Comparison of ENCODE assay signal across 33 cellular contexts in genomic region chr17:35152741-35153140, GRCh38. TPM values are rescaled to one million over a fixed set of nuclear protein-coding genes. Genes with fewer than 3 reads are reported as not detected.
"Had no signal": no experiment of that assay in that cellular context is flagged by ENCODE, and none has a peak within 500 bp of the region (broad histone marks: within the 10 kb centered on the region; RNA-seq: fewer than 3 reads in every experiment).

No MANE protein-coding gene starts in this region.

- H3K27ac ChIP-seq: adrenal gland, body of pancreas, esophagus muscularis mucosa, foreskin keratinocyte had no signal

- ATAC-seq: activated CD4-positive, alpha-beta T cell treated with anti-CD3 and anti-CD28 coated beads for 36 hours; activated CD8-positive, alpha-beta memory T cell treated with anti-CD3 and anti-CD28 coated beads, Interleukin-2, amount 10 ng/mL, durations not matched to agents 7 days and 5 days; activated CD8-positive, alpha-beta T cell treated with anti-CD3 and anti-CD28 coated beads, Interleukin-2, amount 10 ng/mL, durations not matched to agents 7 days and 5 days; activated naive CD8-positive, alpha-beta T cell treated with anti-CD3 and anti-CD28 coated beads, Interleukin-2, amount 50 U/mL, for 24 hours; activated T-cell treated with anti-CD3 and anti-CD28 coated beads, Interleukin-2, amount 50 U/mL, for 72 hours; body of pancreas; effector memory CD8-positive, alpha-beta T cell; foreskin keratinocyte; gastrocnemius medialis had no signal

- DNase-seq: activated CD4-positive, alpha-beta memory T cell treated with anti-CD3 and anti-CD28 coated beads for 36 hours; activated CD4-positive, alpha-beta T cell treated with anti-CD3 and anti-CD28 coated beads for 36 hours; activated CD4-positive, alpha-beta T cell treated with anti-CD3 and anti-CD28 coated beads, Interleukin-2, amount 10 ng/mL, durations not matched to agents 24 days and 14 days; activated CD4-positive, CD25-positive, alpha-beta regulatory T cell; activated CD4-positive, CD25-positive, alpha-beta regulatory T cell treated with anti-CD3 and anti-CD28 coated beads, Interleukin-2, amount 50 U/mL, for 72 hours; activated CD8-positive, alpha-beta memory T cell treated with anti-CD3 and anti-CD28 coated beads, Interleukin-2, amount 10 ng/mL, durations not matched to agents 7 days and 5 days; activated CD8-positive, alpha-beta memory T cell treated with anti-CD3 and anti-CD28 coated beads, Interleukin-2, amount 50 U/mL, for 4 hours; activated CD8-positive, alpha-beta T cell treated with anti-CD3 and anti-CD28 coated beads, Interleukin-2, amount 10 ng/mL, durations not matched to agents 7 days and 5 days; activated gamma-delta T cell; activated naive CD4-positive, alpha-beta T cell; activated naive CD4-positive, alpha-beta T cell treated with anti-CD3 and anti-CD28 coated beads, Interleukin-2, amount 50 U/mL, for 16 hours; activated naive CD8-positive, alpha-beta T cell treated with anti-CD3 and anti-CD28 coated beads for 36 hours; activated naive CD8-positive, alpha-beta T cell treated with anti-CD3 and anti-CD28 coated beads, Interleukin-2, amount 50 U/mL, for 24 hours; activated T-cell treated with anti-CD3 and anti-CD28 coated beads, Interleukin-2, amount 50 U/mL, for 1 hour; activated T-cell treated with anti-CD3 and anti-CD28 coated beads, Interleukin-2, amount 50 U/mL, for 72 hours; adrenal gland; amygdala; aorta; body of pancreas; caudate nucleus; cortex of kidney; dermis blood vessel endothelial cell; effector CD4-positive, alpha-beta T cell; effector memory CD8-positive, alpha-beta T cell; erythroblast; foreskin keratinocyte; gastrocnemius medialis; glutamatergic neuron; T-helper 2 cell had no signal

- H3K27me3 ChIP-seq: adrenal gland, body of pancreas, foreskin keratinocyte, gastrocnemius medialis had no signal

- H3K4me1 ChIP-seq: adrenal gland, body of pancreas, foreskin keratinocyte had no signal

- H3K9me3 ChIP-seq: adrenal gland, body of pancreas, esophagus muscularis mucosa, gastrocnemius medialis had no signal

- H3K36me3 ChIP-seq: adrenal gland had no signal

- H3K4me3 ChIP-seq: adrenal gland, body of pancreas, esophagus muscularis mucosa, gastrocnemius medialis had no signal

RNA-seq across cellular contexts. Expression of gene UNC45B, which starts 5.1 kb away (rescaled TPM):
- total RNA-seq: activated CD4-positive, alpha-beta T cell treated with anti-CD3 and anti-CD28 coated beads, Interleukin-2, amount 10 ng/mL, durations not matched to agents 24 days and 14 days; activated CD8-positive, alpha-beta memory T cell treated with anti-CD3 and anti-CD28 coated beads for 36 hours; activated CD8-positive, alpha-beta T cell treated with anti-CD3 and anti-CD28 coated beads, Interleukin-2, amount 10 ng/mL, durations not matched to agents 7 days and 5 days; aorta; body of pancreas; chondrocyte; dermis blood vessel endothelial cell; foreskin keratinocyte had no signal
- polyA plus RNA-seq: foreskin keratinocyte had no signal

RNA-seq across cellular contexts. Expression of gene FNDC8, which starts 31.3 kb away (rescaled TPM):
- total RNA-seq: activated CD4-positive, alpha-beta memory T cell treated with anti-CD3 and anti-CD28 coated beads for 36 hours; activated CD4-positive, alpha-beta T cell treated with anti-CD3 and anti-CD28 coated beads for 36 hours; activated CD4-positive, alpha-beta T cell treated with anti-CD3 and anti-CD28 coated beads, Interleukin-2, amount 10 ng/mL, durations not matched to agents 24 days and 14 days; activated CD8-positive, alpha-beta memory T cell treated with anti-CD3 and anti-CD28 coated beads for 36 hours; activated CD8-positive, alpha-beta memory T cell treated with anti-CD3 and anti-CD28 coated beads, Interleukin-2, amount 10 ng/mL, durations not matched to agents 7 days and 5 days; activated CD8-positive, alpha-beta T cell treated with anti-CD3 and anti-CD28 coated beads, Interleukin-2, amount 10 ng/mL, durations not matched to agents 7 days and 5 days; activated naive CD8-positive, alpha-beta T cell treated with anti-CD3 and anti-CD28 coated beads for 36 hours; activated T-cell treated with anti-CD3 and anti-CD28 coated beads, Interleukin-2, amount 50 U/mL, for 72 hours; adrenal gland; aorta; body of pancreas; chondrocyte; dermis blood vessel endothelial cell; esophagus muscularis mucosa; foreskin keratinocyte; gastrocnemius medialis had no signal
- polyA plus RNA-seq: adrenal gland, aorta, foreskin keratinocyte had no signal

RNA-seq across cellular contexts. Expression of gene SLC35G3, which starts 41.5 kb away (rescaled TPM):
- total RNA-seq: activated CD4-positive, alpha-beta memory T cell treated with anti-CD3 and anti-CD28 coated beads for 36 hours; activated CD4-positive, alpha-beta T cell treated with anti-CD3 and anti-CD28 coated beads for 36 hours; activated CD4-positive, alpha-beta T cell treated with anti-CD3 and anti-CD28 coated beads, Interleukin-2, amount 10 ng/mL, durations not matched to agents 24 days and 14 days; activated CD8-positive, alpha-beta memory T cell treated with anti-CD3 and anti-CD28 coated beads for 36 hours; activated CD8-positive, alpha-beta memory T cell treated with anti-CD3 and anti-CD28 coated beads, Interleukin-2, amount 10 ng/mL, durations not matched to agents 7 days and 5 days; activated CD8-positive, alpha-beta T cell treated with anti-CD3 and anti-CD28 coated beads, Interleukin-2, amount 10 ng/mL, durations not matched to agents 7 days and 5 days; activated naive CD8-positive, alpha-beta T cell treated with anti-CD3 and anti-CD28 coated beads for 36 hours; activated T-cell treated with anti-CD3 and anti-CD28 coated beads, Interleukin-2, amount 50 U/mL, for 72 hours; adrenal gland; aorta; body of pancreas; chondrocyte; dermis blood vessel endothelial cell; esophagus muscularis mucosa; foreskin keratinocyte; gastrocnemius medialis; T-helper 1 cell treated with Interleukin-12 subunit alpha and Interleukin-12 subunit beta and Interleukin-4 antibody, amounts not matched to agents 30 ng/mL and 1 ng/mL, for 36 hours had no signal
- polyA plus RNA-seq: adrenal gland, aorta, foreskin keratinocyte had no signal
